ENCODE assay signal across 1 cellular context in genomic region chr2:159130302-159130701, GRCh38.
TF ChIP-seq lines count a peak whose summit lies in the region.

No MANE protein-coding gene starts in this region.

TF ChIP-seq in K562, 482 proteins besides CTCF, POLR2A, EP300 and RAD21 (continued from another document and continues in another):
- no peak for TF ChIP-seq ZBTB8A (IDR thresholded peaks at IDR 0.05; ENCODE audit: partially characterized antibody)
- peak; percentile 98 for TF ChIP-seq SMARCE1 (IDR thresholded peaks at IDR 0.05)
- no peak for TF ChIP-seq GTF2A2 (tag; IDR thresholded peaks at IDR 0.05)
- TF ChIP-seq RHOXF2B (CRISPR knock-in tag; conservative IDR thresholded peaks at IDR 0.05) = no peak
- TF ChIP-seq CXXC5 (CRISPR knock-in tag; IDR thresholded peaks at IDR 0.05) = peak; percentile 33
- no peak for TF ChIP-seq PTBP1 (IDR thresholded peaks at IDR 0.05; ENCODE audit: low read depth, low read length)
- TF ChIP-seq DPF2 (IDR thresholded peaks at IDR 0.05) = peak; percentile 89
- no peak for TF ChIP-seq KDM2B (CRISPR knock-in tag; IDR thresholded peaks at IDR 0.05)
- TF ChIP-seq MAZ (CRISPR knock-in tag; conservative IDR thresholded peaks at IDR 0.05 in 1 of 2, IDR thresholded peaks at IDR 0.05 in 1 of 2) = peak in 1 of 2 experiments; percentile 61; a peak in 2 of 4 replicates
- no peak for TF ChIP-seq KLF6 (CRISPR knock-in tag; IDR thresholded peaks at IDR 0.05; ENCODE audit: borderline replicate concordance)
- TF ChIP-seq THRAP3 (IDR thresholded peaks at IDR 0.05; ENCODE audit: borderline replicate concordance) = no peak
- peak; percentile 81 for TF ChIP-seq TAL1 (IDR thresholded peaks at IDR 0.05)
- TF ChIP-seq ZFX (CRISPR knock-in tag; IDR thresholded peaks at IDR 0.05) = no peak; the same call in 1 of the 2 replicates
- TF ChIP-seq ZSCAN32 (CRISPR knock-in tag; IDR thresholded peaks at IDR 0.05) = no peak
- no peak for TF ChIP-seq LARP7 (IDR thresholded peaks at IDR 0.05)
- TF ChIP-seq MAFG (tag; conservative IDR thresholded peaks at IDR 0.05) = 0 out of 2 replicates have a peak, but pooled peaks have one; percentile 27
- no peak for TF ChIP-seq FOXO4 (CRISPR knock-in tag; IDR thresholded peaks at IDR 0.05)
- TF ChIP-seq MAFK (IDR thresholded peaks at IDR 0.05; ENCODE audit: low read length) = no peak
- no peak for TF ChIP-seq E2F5 (CRISPR knock-in tag; IDR thresholded peaks at IDR 0.05)
- TF ChIP-seq TBL1XR1 (IDR thresholded peaks at IDR 0.05; ENCODE audit: low read length in 2 of 2) = peak in 1 of 2 experiments; percentile 75; a peak in 2 of 4 replicates
- 0 out of 2 replicates have a peak, but pooled peaks have one; percentile 18 for TF ChIP-seq POLR2AphosphoS5 (IDR thresholded peaks at IDR 0.05; ENCODE audit: control insufficient read depth, insufficient read depth, low read depth, low read length)
- no peak for TF ChIP-seq NKRF (IDR thresholded peaks at IDR 0.05; ENCODE audit: borderline replicate concordance)
- peak; percentile 77 for TF ChIP-seq HEY1 (CRISPR knock-in tag; IDR thresholded peaks at IDR 0.05; ENCODE audit: borderline replicate concordance)
- TF ChIP-seq REST (CRISPR knock-in tag; IDR thresholded peaks at IDR 0.05; ENCODE audit: low read depth) = no peak
- no peak for TF ChIP-seq BRF2 (IDR thresholded peaks at IDR 0.05; ENCODE audit: borderline replicate concordance, insufficient read depth, insufficient read length)
- TF ChIP-seq FOXK1 (CRISPR knock-in tag; IDR thresholded peaks at IDR 0.05; ENCODE audit: borderline replicate concordance) = no peak
- TF ChIP-seq ZNF444 (CRISPR knock-in tag; IDR thresholded peaks at IDR 0.05) = no peak
- no peak for TF ChIP-seq RFX1 (IDR thresholded peaks at IDR 0.05)
- peak; percentile 80 for TF ChIP-seq ZBTB9 (CRISPR knock-in tag; IDR thresholded peaks at IDR 0.05)
- no peak for TF ChIP-seq RREB1 (CRISPR knock-in tag; IDR thresholded peaks at IDR 0.05)
- peak; percentile 75 for TF ChIP-seq TCF3 (CRISPR knock-in tag; IDR thresholded peaks at IDR 0.05)
- TF ChIP-seq ELK3 (CRISPR knock-in tag; IDR thresholded peaks at IDR 0.05) = no peak
